8 cellular contexts compared by ENCODE assay signal in the genomic region with DNA sequence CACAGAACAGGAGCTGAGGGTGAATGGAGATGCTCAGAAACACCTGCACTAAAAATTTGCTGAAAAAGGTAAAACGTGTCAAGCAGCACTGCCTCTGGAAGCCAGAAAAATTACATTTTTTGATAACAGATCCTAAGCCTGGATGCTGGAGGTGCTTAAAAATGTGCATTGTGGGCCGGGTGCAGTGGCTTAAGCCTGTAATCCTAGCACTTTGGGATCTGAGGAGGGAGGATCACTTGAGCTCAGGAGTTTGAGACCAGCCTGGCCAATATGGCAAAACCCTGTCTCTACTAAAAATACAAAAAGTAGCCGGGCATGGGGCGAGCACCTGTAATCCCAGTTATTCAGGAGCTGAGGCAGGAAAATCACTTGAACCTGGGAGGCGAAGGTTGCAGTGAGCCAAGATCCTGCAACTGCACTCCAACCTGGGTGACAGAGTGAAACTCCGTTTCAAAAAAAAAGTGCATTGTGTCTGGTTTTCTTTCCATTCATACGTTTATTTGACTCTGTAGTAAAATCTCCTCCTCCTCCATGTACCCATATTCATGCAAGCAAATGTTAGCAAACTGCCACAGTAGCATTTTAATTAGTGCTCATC. TPM values are rescaled to one million over a fixed set of nuclear protein-coding genes. Genes with fewer than 3 reads are reported as not detected.
A peak's percentile ranks its signal among the peaks of the same experiment; 100 is the strongest.
DNase-seq lines count a peak whose midpoint lies in the region; ATAC-seq and TF ChIP-seq lines count a peak whose summit lies in the region.

No MANE protein-coding gene starts in this region.

- no peaks in the 10 kb centered on the region for H3K9me3 ChIP-seq in sigmoid colon

- TF ChIP-seq POLR2A in sigmoid colon (IDR thresholded peaks at IDR 0.05) (no peak), GM18505 (IDR thresholded peaks at IDR 0.05; ENCODE audit: borderline replicate concordance, extremely low read depth, insufficient read depth, insufficient read length) (no peak)

- no peak for TF ChIP-seq CTCF in fibroblast of mammary gland (conservative IDR thresholded peaks at IDR 0.05; ENCODE audit: control insufficient read depth, insufficient read depth, low read depth, low read length)
- no peak for TF ChIP-seq CTCF in sigmoid colon (IDR thresholded peaks at IDR 0.05)

- H3K27ac ChIP-seq in sigmoid colon, result peak overlapping the region; percentile 81 to 87 (median 84)

- peak; percentile 49 for DNase-seq in RPMI8226
- no peak for DNase-seq in fibroblast of mammary gland (ENCODE audit: low read depth)
- DNase-seq in sigmoid colon, result no peak
- no peak for DNase-seq in DMS114 treated with DMSO at 0.1 percent for 48 hours (lab: John Stamatoyannopoulos, UW; ENCODE audit: unreplicated experiment)
- DNase-seq in activated CD4-positive, CD25-positive, alpha-beta regulatory T cell treated with anti-CD3 and anti-CD28 coated beads, Interleukin-2, amount 50 U/mL, for 72 hours, result no peak
- DNase-seq in midbrain (lab: John Stamatoyannopoulos, UW), result no peak

- no peak for TF ChIP-seq EP300 in sigmoid colon (IDR thresholded peaks at IDR 0.05)

- peaks cover 0 to 24% (median 15%) of the 10 kb centered on the region in 4 donors for H3K4me1 ChIP-seq in sigmoid colon

- H3K27me3 ChIP-seq in sigmoid colon, result no peaks in the 10 kb centered on the region

- ATAC-seq in GM19328 (IDR thresholded peaks at IDR 0.05; ENCODE audit: unreplicated experiment), result peak; percentile 5
- ATAC-seq in GM18505 (IDR thresholded peaks at IDR 0.05; ENCODE audit: unreplicated experiment), result no peak

- peak overlapping the region; percentile 74 for H3K4me3 ChIP-seq in fibroblast of mammary gland (ENCODE audit: control insufficient read depth, low read depth, low read length)
- H3K4me3 ChIP-seq in sigmoid colon, result peak overlapping the region; percentile 48 to 57 (median 54)

- 47 to 57% methylated on average over 7 of the region's 7 CpGs for whole genome bisulfite sequencing in sigmoid colon, 2 donors

- peaks cover 0 to 6% (median 2%) of the 10 kb centered on the region in 4 donors for H3K36me3 ChIP-seq in sigmoid colon

- intact Hi-C loops in sigmoid colon (cut with DNase I), result no loop called here

RNA-seq across cellular contexts. Expression of gene BTN3A1, which starts 0.6 kb away (rescaled TPM):
- total RNA-seq in sigmoid colon, result 10 to 100 TPM in 2 of 4 donors, 1 to 10 TPM in 2; 8.9 to 13.0 (median 10.2) TPM
- polyA plus RNA-seq in sigmoid colon, result 10 to 100 TPM in 1 of 3 donors, 1 to 10 TPM in 2; 3.0 to 33.5 (median 5.5) TPM

RNA-seq across cellular contexts. Expression of gene BTN2A2, which starts 18.6 kb away (rescaled TPM):
- total RNA-seq in sigmoid colon, result 10 to 100 TPM in 2 of 4 donors, 1 to 10 TPM in 2; 6.8 to 11.9 (median 9.3) TPM
- polyA plus RNA-seq in sigmoid colon, result 10 to 100 TPM in 1 of 3 donors, 1 to 10 TPM in 2; 2.4 to 17.6 (median 3.0) TPM

RNA-seq across cellular contexts. Expression of gene BTN3A2, which starts 36.5 kb away (rescaled TPM):
- 10 to 100 TPM in 3 of 4 donors, 1 to 10 TPM in 1; 7.2 to 12.1 (median 11.7) TPM for total RNA-seq in sigmoid colon
- 10 to 100 TPM; 14.8 to 52.7 (median 15.0) TPM for polyA plus RNA-seq in sigmoid colon

RNA-seq across cellular contexts. Expression of gene BTN3A3, which starts 38.8 kb away (rescaled TPM):
- total RNA-seq in sigmoid colon, result 10 to 100 TPM in 2 of 4 donors, 1 to 10 TPM in 2; 6.5 to 18.8 (median 9.8) TPM
- polyA plus RNA-seq in sigmoid colon, result 10 to 100 TPM in 1 of 3 donors, 1 to 10 TPM in 2; 4.8 to 26.6 (median 5.1) TPM

RNA-seq across cellular contexts. Expression of gene BTN2A1, which starts 56.3 kb away (rescaled TPM):
- 10 to 100 TPM; 17.6 to 24.6 (median 19.1) TPM for total RNA-seq in sigmoid colon
- 10 to 100 TPM in 1 of 3 donors, 1 to 10 TPM in 2; 4.4 to 25.5 (median 8.4) TPM for polyA plus RNA-seq in sigmoid colon
